Comparison of ENCODE assay signal across 1 cellular context in the genomic region with DNA sequence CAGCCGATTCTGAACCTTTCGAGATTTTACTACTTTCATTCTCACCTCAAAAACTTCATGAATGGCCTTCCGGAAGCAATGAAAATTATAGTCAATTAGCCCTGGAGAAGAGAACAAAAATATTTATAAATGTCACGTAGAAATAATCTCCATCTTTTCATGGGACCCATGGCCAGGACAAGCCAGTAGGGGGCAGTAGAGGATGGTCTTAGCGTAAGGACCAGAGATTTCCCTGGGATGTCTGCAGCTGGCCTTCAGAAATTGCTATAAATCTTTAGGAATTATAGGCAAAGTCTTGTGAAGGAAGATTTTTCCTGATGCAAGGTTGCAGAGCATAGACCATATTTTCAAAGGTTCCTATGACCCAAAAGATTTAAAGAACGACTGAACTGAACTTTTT.
TF ChIP-seq lines count a peak whose summit lies in the region.

No MANE protein-coding gene starts in this region.

TF ChIP-seq in endothelial cell of umbilical vein, 7 proteins besides CTCF, POLR2A, EP300 and RAD21:
- no peak for TF ChIP-seq JUN (IDR thresholded peaks at IDR 0.05; ENCODE audit: borderline replicate concordance, insufficient read depth, insufficient read length, low read depth)
- no peak for TF ChIP-seq MYC (IDR thresholded peaks at IDR 0.05; ENCODE audit: low read depth, low read length)
- TF ChIP-seq EZH2 (IDR thresholded peaks at IDR 0.05; ENCODE audit: borderline replicate concordance, low read depth, low read length, severe bottlenecking), result no peak
- TF ChIP-seq POLR2AphosphoS5 (IDR thresholded peaks at IDR 0.05; ENCODE audit: insufficient read depth, low read depth, low read length), result no peak
- no peak for TF ChIP-seq GATA2 (IDR thresholded peaks at IDR 0.05; ENCODE audit: insufficient read depth, insufficient read length, low read depth, low read length)
- TF ChIP-seq, protein P1, sequence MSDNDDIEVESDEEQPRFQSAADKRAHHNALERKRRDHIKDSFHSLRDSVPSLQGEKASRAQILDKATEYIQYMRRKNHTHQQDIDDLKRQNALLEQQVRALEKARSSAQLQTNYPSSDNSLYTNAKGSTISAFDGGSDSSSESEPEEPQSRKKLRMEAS (IDR thresholded peaks at IDR 0.05; ENCODE audit: insufficient read depth, insufficient read length), result no peak
- no peak for TF ChIP-seq FOS (IDR thresholded peaks at IDR 0.05; ENCODE audit: borderline replicate concordance, insufficient read depth, low read length)
